9 cellular contexts compared by ENCODE assay signal in the genomic region with DNA sequence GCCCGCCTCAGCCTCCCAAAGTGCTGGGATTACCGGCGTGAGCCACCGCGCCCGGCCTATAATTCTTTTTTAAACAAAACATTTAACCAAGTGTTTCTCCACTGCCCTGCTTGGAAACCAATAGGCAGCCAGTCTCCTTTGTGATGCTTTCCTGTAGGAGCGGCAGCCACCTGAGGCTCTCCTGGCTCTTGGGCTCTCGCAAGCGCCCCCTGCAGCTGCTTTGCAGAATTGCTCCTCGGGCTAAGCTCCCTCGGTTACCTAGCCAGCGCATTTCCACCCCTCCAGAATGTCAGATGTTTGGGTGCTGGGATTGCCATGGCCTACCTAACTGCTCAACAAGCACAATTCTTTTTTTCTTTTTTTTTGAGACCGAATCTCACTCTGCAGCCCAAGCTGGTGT. TPM values are rescaled to one million over a fixed set of nuclear protein-coding genes. Genes with fewer than 3 reads are reported as not detected.
DNase-seq lines count a peak whose midpoint lies in the region; ATAC-seq and TF ChIP-seq lines count a peak whose summit lies in the region.
"Had no signal": no experiment of that assay in that cellular context is flagged by ENCODE, and none has a peak within 500 bp of the region (broad histone marks: within the 10 kb centered on the region; RNA-seq: fewer than 3 reads in every experiment).

No MANE protein-coding gene starts in this region.

- H3K9ac ChIP-seq in Karpas-422 (ENCODE audit: low read length) (no peak overlapping the region), neuronal stem cell (ENCODE audit: low read depth, low read length, poor library complexity) (no peak overlapping the region)

- no peaks in the 10 kb centered on the region for H3K27me3 ChIP-seq in Karpas-422 (ENCODE audit: low read length)
- no peaks in the 10 kb centered on the region for H3K27me3 ChIP-seq in neuronal stem cell (ENCODE audit: control insufficient read depth in 3 of 3, insufficient read depth in 3 of 3, low read depth in 1 of 3, low read length in 3 of 3)

- no peak overlapping the region for H3K4me2 ChIP-seq in Karpas-422 (ENCODE audit: low read depth, low read length, poor library complexity, severe bottlenecking)
- H3K4me2 ChIP-seq in neuronal stem cell (ENCODE audit: insufficient read depth, low read length, poor library complexity, severe bottlenecking), result no peak overlapping the region

- H3K27ac ChIP-seq in Karpas-422 (ENCODE audit: low read length) (no peak overlapping the region), neuronal stem cell (replicated peaks; ENCODE audit: low read length) (no peak overlapping the region)

- H2BK15ac ChIP-seq in neuronal stem cell (ENCODE audit: low read length), result no peak overlapping the region

- no peak overlapping the region for H2BK12ac ChIP-seq in neuronal stem cell (ENCODE audit: low read length)

- H3K9me3 ChIP-seq in Karpas-422 (ENCODE audit: low read length), result no peaks in the 10 kb centered on the region
- H3K9me3 ChIP-seq in neuronal stem cell (replicated peaks in 1 of 2; ENCODE audit: control insufficient read depth in 2 of 2, insufficient read depth in 1 of 2, low read depth in 1 of 2, low read length in 2 of 2), result peaks cover 11 to 47% of the 10 kb centered on the region in 2 donors

- no peak overlapping the region for H3K4me3 ChIP-seq in Karpas-422 (ENCODE audit: low read length)
- H3K4me3 ChIP-seq in astrocyte of the spinal cord (ENCODE audit: low read depth, low read length), result no peak overlapping the region
- no peak overlapping the region for H3K4me3 ChIP-seq in neuronal stem cell (ENCODE audit: low read length in 2 of 2)

- H3K4me1 ChIP-seq in Karpas-422 (ENCODE audit: low read length) (no peaks in the 10 kb centered on the region), neuronal stem cell (ENCODE audit: control insufficient read depth in 2 of 2, insufficient read depth in 1 of 2, low read depth in 1 of 2, low read length in 2 of 2) (no peaks in the 10 kb centered on the region)

- H3K18ac ChIP-seq in neuronal stem cell (ENCODE audit: low read length), result no peak overlapping the region

- H2AFZ ChIP-seq in Karpas-422 (ENCODE audit: low read length) (no peak overlapping the region), neuronal stem cell (ENCODE audit: low read length) (no peak overlapping the region)

- H3K4ac ChIP-seq in neuronal stem cell (ENCODE audit: low read length), result no peak overlapping the region

- no peak overlapping the region for H3K14ac ChIP-seq in neuronal stem cell (ENCODE audit: low read length)

- H2BK5ac ChIP-seq in neuronal stem cell (ENCODE audit: low read length), result no peak overlapping the region

- no peaks in the 10 kb centered on the region; the same call in 1 of the 2 replicates for H4K20me1 ChIP-seq in Karpas-422 (ENCODE audit: insufficient read depth, low read depth, low read length)

- WGBS in neuronal stem cell (ENCODE audit: extremely low coverage in 2 of 2, insufficient read length in 2 of 2, insufficient replicate concordance in 1 of 2), 2 donors, result no CpG with 5 or more reads among the region's 13 CpGs

- peak overlapping the region; percentile 47 for H2BK120ac ChIP-seq in neuronal stem cell (ENCODE audit: low read depth, low read length)

- in situ Hi-C loops in astrocyte of the spinal cord (cut with HindIII; ENCODE audit: low sequenced_read_pairs), result no loop called here

- DNase-seq in NCI-H82 (lab: John Stamatoyannopoulos, UW), result peak; percentile 38
- DNase-seq in NCI-H82 treated with DMSO at 0.1 percent for 48 hours (lab: John Stamatoyannopoulos, UW; ENCODE audit: unreplicated experiment), result no peak
- peak; percentile 78 for DNase-seq in Karpas-422
- no peak for DNase-seq in astrocyte of the spinal cord (ENCODE audit: low read depth, low spot score)
- no peak for DNase-seq in neuronal stem cell (ENCODE audit: low spot score)
- DNase-seq: islet precursor cell had no signal

- peaks cover 4% of the 10 kb centered on the region for H3K79me1 ChIP-seq in neuronal stem cell (ENCODE audit: low read depth, low read length)

- no peaks in the 10 kb centered on the region for H3K9me2 ChIP-seq in Karpas-422 (replicated peaks; ENCODE audit: insufficient read depth, low read length)

- H3K23ac ChIP-seq in neuronal stem cell (ENCODE audit: low read depth, low read length, poor library complexity), result no peak overlapping the region

- peaks cover 20% of the 10 kb centered on the region for H3K79me2 ChIP-seq in Karpas-422 (ENCODE audit: low read length)

- TF ChIP-seq CTCF in astrocyte of the spinal cord (IDR thresholded peaks at IDR 0.05; ENCODE audit: low read depth, low read length), result peak; percentile 39

- no peak overlapping the region for H4K8ac ChIP-seq in neuronal stem cell (ENCODE audit: low read depth, low read length)

- ATAC-seq in HG02610 (IDR thresholded peaks at IDR 0.05; ENCODE audit: unreplicated experiment) (no peak), GM21515 (IDR thresholded peaks at IDR 0.05; ENCODE audit: unreplicated experiment) (no peak), HG02973 (IDR thresholded peaks at IDR 0.05; ENCODE audit: unreplicated experiment) (no peak)

- no peak overlapping the region for H4K91ac ChIP-seq in neuronal stem cell (ENCODE audit: low read depth, low read length, poor library complexity)

- no peak overlapping the region for H2AK5ac ChIP-seq in neuronal stem cell (ENCODE audit: low read depth, low read length)

- peaks cover 17% of the 10 kb centered on the region; the same call in 1 of the 2 replicates for H3K36me3 ChIP-seq in Karpas-422 (ENCODE audit: insufficient read depth, low read length)
- peaks cover 9 to 57% of the 10 kb centered on the region in 2 donors for H3K36me3 ChIP-seq in neuronal stem cell (replicated peaks in 1 of 2; ENCODE audit: control insufficient read depth in 2 of 2, insufficient read depth in 2 of 2, low read length in 2 of 2)

RNA-seq across cellular contexts. Expression of a gene that starts 7.7 kb away (rescaled TPM):
- not detected in 2 replicates for total RNA-seq in Karpas-422 (2014; rRNA removed; shearing (Covaris generic); ENCODE audit: low replicate concordance)
- polyA plus RNA-seq in neuronal stem cell (2013, experiment 1 of 2), result 0.32 TPM
- polyA plus RNA-seq in neuronal stem cell (2013, experiment 2 of 2), result not detected

RNA-seq across cellular contexts. Expression of a gene that starts 8.3 kb away (rescaled TPM):
- total RNA-seq in Karpas-422 (2014; rRNA removed; shearing (Covaris generic); ENCODE audit: low replicate concordance), result 41.9 and 62.3 TPM in 2 replicates
- 58.3 TPM for polyA plus RNA-seq in neuronal stem cell (2013, experiment 1 of 2)
- polyA plus RNA-seq in neuronal stem cell (2013, experiment 2 of 2), result 58.9 TPM

RNA-seq across cellular contexts. Expression of a gene that starts 14.6 kb away (rescaled TPM):
- 13.9 and 29.1 TPM in 2 replicates for total RNA-seq in Karpas-422 (2014; rRNA removed; shearing (Covaris generic); ENCODE audit: low replicate concordance)
- polyA plus RNA-seq in neuronal stem cell (2013, experiment 1 of 2), result 13.1 TPM
- 12.4 TPM for polyA plus RNA-seq in neuronal stem cell (2013, experiment 2 of 2)

Comparison
In these comparisons a context has a peak if more than half of its experiments do, and no peak if none do; other contexts are left out.
1. DNase-seq: peak in NCI-H82 (single experiment) and Karpas-422 (single experiment); none in NCI-H82 treated with DMSO at 0.1 percent for 48 hours (single experiment), astrocyte of the spinal cord (single experiment) and neuronal stem cell (single experiment).